In genomic region chr18:48761582-48761981, GRCh38 we compare ENCODE assay signal across 19 cellular contexts.
DNase-seq lines count a peak whose midpoint lies in the region; ATAC-seq and TF ChIP-seq lines count a peak whose summit lies in the region.
"Had no signal": no experiment of that assay in that cellular context is flagged by ENCODE, and none has a peak within 500 bp of the region (broad histone marks: within the 10 kb centered on the region; RNA-seq: fewer than 3 reads in every experiment).

No MANE protein-coding gene starts in this region.

- no peak for TF ChIP-seq POLR2A in gastroesophageal sphincter (IDR thresholded peaks at IDR 0.05)
- TF ChIP-seq POLR2A in gastrocnemius medialis (IDR thresholded peaks at IDR 0.05), result no peak

- TF ChIP-seq CTCF in VCaP (conservative IDR thresholded peaks at IDR 0.05), result no peak
- no peak for TF ChIP-seq CTCF in gastroesophageal sphincter (IDR thresholded peaks at IDR 0.05)
- no peak for TF ChIP-seq CTCF in lower lobe of right lung (IDR thresholded peaks at IDR 0.05)
- TF ChIP-seq CTCF in gastrocnemius medialis (IDR thresholded peaks at IDR 0.05 in 4 of 5, conservative IDR thresholded peaks at IDR 0.05 in 1 of 5), result no peak
- TF ChIP-seq CTCF in natural killer cell (IDR thresholded peaks at IDR 0.05), result no peak

- in situ Hi-C loops in gastrocnemius medialis (cut with MboI; ENCODE audit: low sequenced_read_pairs in 4 of 4), result no loop called here

- H3K4me1 ChIP-seq in gastroesophageal sphincter, result peaks cover 0 to 49% (median 8%) of the 10 kb centered on the region in 3 donors
- H3K4me1 ChIP-seq in lower lobe of right lung, result peaks cover 27% of the 10 kb centered on the region
- peaks cover 23 to 37% of the 10 kb centered on the region in 2 donors for H3K4me1 ChIP-seq in gastrocnemius medialis

- H3K27me3 ChIP-seq in gastroesophageal sphincter (no peaks in the 10 kb centered on the region), lower lobe of right lung (ENCODE audit: low read depth) (no peaks in the 10 kb centered on the region), gastrocnemius medialis (no peaks in the 10 kb centered on the region)
- H3K27me3 ChIP-seq: MG63 had no signal

- H3K27ac Mint-ChIP-seq in natural killer cell, result no peak overlapping the region
- H3K27ac Mint-ChIP-seq: CD4-positive, CD25-positive, alpha-beta regulatory T cell; HFFc6 had no signal

- no peak for TF ChIP-seq EP300 in gastroesophageal sphincter (IDR thresholded peaks at IDR 0.05)

- H3K9me3 ChIP-seq in gastroesophageal sphincter (no peaks in the 10 kb centered on the region), lower lobe of right lung (no peaks in the 10 kb centered on the region), gastrocnemius medialis (no peaks in the 10 kb centered on the region)
- H3K9me3 ChIP-seq: MG63 had no signal

- no peaks in the 10 kb centered on the region for H3K9me3 Mint-ChIP-seq in natural killer cell
- H3K9me3 Mint-ChIP-seq: CD4-positive, CD25-positive, alpha-beta regulatory T cell; HFFc6 had no signal

- ATAC-seq in gastroesophageal sphincter (no peak), lower lobe of right lung (no peak), gastrocnemius medialis (no peak), natural killer cell (no peak)
- ATAC-seq: Panc1 had no signal

- DNase-seq in lower lobe of right lung, result peak; percentile 41
- no peak for DNase-seq in gastrocnemius medialis
- no peak for DNase-seq in central memory CD4-positive, alpha-beta T cell
- DNase-seq in natural killer cell, result no peak
- DNase-seq in SIG-M5 (lab: John Stamatoyannopoulos, UW), result no peak
- DNase-seq: CD4-positive, CD25-positive, alpha-beta regulatory T cell; EL; GF-D8; HFFc6; Kasumi-1; MG63; NCI-H1417 treated with DMSO at 0.1 percent for 48 hours; NCI-H187 treated with DMSO at 0.1 percent for 48 hours; NCI-H2227 treated with DMSO at 0.1 percent for 48 hours; NCI-H510A; NCI-H748 treated with DMSO at 0.1 percent for 48 hours had no signal

- H3K27ac ChIP-seq in VCaP, result peak overlapping the region; percentile 23; the same call in 1 of the 2 replicates
- peak overlapping the region in 3 of 4 donors; percentile 38 to 79 (median 77) for H3K27ac ChIP-seq in gastroesophageal sphincter
- no peak overlapping the region for H3K27ac ChIP-seq in lower lobe of right lung
- peak overlapping the region; percentile 77 to 91 (median 85) for H3K27ac ChIP-seq in gastrocnemius medialis

- 53 to 96% methylated on average over 3 to 14 of the region's 19 CpGs for WGBS in gastroesophageal sphincter (ENCODE audit: low coverage in 1 of 2), 2 donors

- H3K36me3 Mint-ChIP-seq in natural killer cell, result no peaks in the 10 kb centered on the region
- H3K36me3 Mint-ChIP-seq: CD4-positive, CD25-positive, alpha-beta regulatory T cell had no signal

- intact Hi-C loops in lower lobe of right lung (cut with DNase I) (no loop called here), gastrocnemius medialis (cut with DNase I; ENCODE audit: low total_unique reads) (loop anchor here (5.0 to 10.0 kb wide), 3 partner anchors 67 to 217 kb away; no protein-coding TSS in a partner anchor), natural killer cell (cut with micrococcal nuclease) (no loop called here)

- H3K4me3 Mint-ChIP-seq in natural killer cell, result no peak overlapping the region
- H3K4me3 Mint-ChIP-seq: CD4-positive, CD25-positive, alpha-beta regulatory T cell; HFFc6 had no signal

- H3K36me3 ChIP-seq in gastroesophageal sphincter (peaks cover 0 to 69% of the 10 kb centered on the region in 2 donors), lower lobe of right lung (peaks cover 42% of the 10 kb centered on the region), gastrocnemius medialis (peaks cover 0 to 18% of the 10 kb centered on the region in 2 donors)

- no peaks in the 10 kb centered on the region for H3K27me3 Mint-ChIP-seq in natural killer cell (ENCODE audit: low read depth in 2 of 2)
- H3K27me3 Mint-ChIP-seq: CD4-positive, CD25-positive, alpha-beta regulatory T cell had no signal

- no peak overlapping the region for H3K4me3 ChIP-seq in gastroesophageal sphincter
- H3K4me3 ChIP-seq in lower lobe of right lung, result no peak overlapping the region
- H3K4me3 ChIP-seq in gastrocnemius medialis, result no peak overlapping the region
- H3K4me3 ChIP-seq: MG63 had no signal

- peaks cover 0 to 4% of the 10 kb centered on the region in 2 donors for H3K4me1 Mint-ChIP-seq in natural killer cell
